ENCODE assay signal across 13 cellular contexts in genomic region chr4:107951551-107951950, GRCh38. TPM values are rescaled to one million over a fixed set of nuclear protein-coding genes. Genes with fewer than 3 reads are reported as not detected.
DNase-seq lines count a peak whose midpoint lies in the region; ATAC-seq, FAIRE-seq and TF ChIP-seq lines count a peak whose summit lies in the region.
"Had no signal": no experiment of that assay in that cellular context is flagged by ENCODE, and none has a peak within 500 bp of the region (broad histone marks: within the 10 kb centered on the region; RNA-seq: fewer than 3 reads in every experiment).

No MANE protein-coding gene starts in this region.

- H3K27me3 ChIP-seq in astrocyte (ENCODE audit: insufficient read depth, low read length): no peaks in the 10 kb centered on the region
- no peaks in the 10 kb centered on the region for H3K27me3 ChIP-seq in smooth muscle cell (ENCODE audit: low read depth)
- H3K27me3 ChIP-seq: stomach had no signal

- no peaks in the 10 kb centered on the region for H3K79me2 ChIP-seq in astrocyte (ENCODE audit: insufficient read depth, low read length)
- H3K79me2 ChIP-seq in smooth muscle cell (ENCODE audit: low read depth): no peaks in the 10 kb centered on the region

- peak; percentile 52 for FAIRE-seq in astrocyte (lab: Jason Lieb, UNC)

- peaks cover 4% of the 10 kb centered on the region for H3K9me3 Mint-ChIP-seq in HFFc6
- peaks cover 7% of the 10 kb centered on the region for H3K9me3 Mint-ChIP-seq in astrocyte (ENCODE audit: unreplicated experiment)

- H3K4me3 Mint-ChIP-seq in HFFc6: peak overlapping the region; percentile 69
- no peak overlapping the region for H3K4me3 Mint-ChIP-seq in astrocyte (ENCODE audit: unreplicated experiment)
- H3K4me3 Mint-ChIP-seq: activated CD8-positive, alpha-beta T cell treated with anti-CD3 and anti-CD28 coated beads, Interleukin-2, amount 10 ng/mL, durations not matched to agents 7 days and 5 days; activated T-helper 17 cell treated with anti-CD3 and anti-CD28 coated beads, Interleukin-2, amount 50 U/mL, for 72 hours had no signal

- H3K27me3 Mint-ChIP-seq in HFFc6 (ENCODE audit: insufficient read depth) (no peaks in the 10 kb centered on the region), astrocyte (ENCODE audit: low read depth, unreplicated experiment) (no peaks in the 10 kb centered on the region)

- H2AFZ ChIP-seq in astrocyte (ENCODE audit: low read depth, low read length) (no peak overlapping the region), smooth muscle cell (ENCODE audit: low read depth) (no peak overlapping the region)

- peaks cover 29% of the 10 kb centered on the region for H3K36me3 Mint-ChIP-seq in HFFc6 (ENCODE audit: low read depth)
- peaks cover 12% of the 10 kb centered on the region for H3K36me3 Mint-ChIP-seq in astrocyte (ENCODE audit: low read depth, unreplicated experiment)

- H3K9ac ChIP-seq in astrocyte (ENCODE audit: low read length) (peak overlapping the region; percentile 17), smooth muscle cell (ENCODE audit: low read depth) (no peak overlapping the region)

- no peaks in the 10 kb centered on the region for H3F3A ChIP-seq in smooth muscle cell (ENCODE audit: low read depth)

- ATAC-seq in HG03442 (IDR thresholded peaks at IDR 0.05; ENCODE audit: unreplicated experiment) (no peak), mucosa of descending colon (no peak)
- ATAC-seq: activated CD8-positive, alpha-beta T cell treated with anti-CD3 and anti-CD28 coated beads, Interleukin-2, amount 10 ng/mL, durations not matched to agents 7 days and 5 days; activated T-helper 17 cell treated with anti-CD3 and anti-CD28 coated beads, Interleukin-2, amount 50 U/mL, for 72 hours had no signal

- peaks cover 44% of the 10 kb centered on the region for H3K4me1 Mint-ChIP-seq in HFFc6 (ENCODE audit: low read depth)
- H3K4me1 Mint-ChIP-seq in astrocyte (ENCODE audit: low read depth, unreplicated experiment): peaks cover 23% of the 10 kb centered on the region
- H3K4me1 Mint-ChIP-seq: activated T-helper 17 cell treated with anti-CD3 and anti-CD28 coated beads, Interleukin-2, amount 50 U/mL, for 72 hours had no signal

- no peak overlapping the region for H3K4me3 ChIP-seq in astrocyte (ENCODE audit: insufficient read depth, low read depth, low read length)
- H3K4me3 ChIP-seq in foreskin fibroblast (ENCODE audit: low read depth in 1 of 2, low read length in 2 of 2): no peak overlapping the region
- H3K4me3 ChIP-seq in smooth muscle cell: no peak overlapping the region
- no peak overlapping the region for H3K4me3 ChIP-seq in mucosa of descending colon
- H3K4me3 ChIP-seq: stomach had no signal

- TF ChIP-seq CTCF in HFFc6 (IDR thresholded peaks at IDR 0.05) (no peak), astrocyte (IDR thresholded peaks at IDR 0.05; ENCODE audit: insufficient read depth, low read depth, low read length) (no peak), foreskin fibroblast (IDR thresholded peaks at IDR 0.05; ENCODE audit: low read depth, low read length) (no peak), smooth muscle cell (IDR thresholded peaks at IDR 0.05; ENCODE audit: borderline replicate concordance, insufficient read depth, poor library complexity, severe bottlenecking) (no peak), mucosa of descending colon (IDR thresholded peaks at IDR 0.05) (no peak)

- H4K20me1 ChIP-seq in astrocyte (ENCODE audit: insufficient read depth, low read length) (no peaks in the 10 kb centered on the region), smooth muscle cell (ENCODE audit: low read depth) (no peaks in the 10 kb centered on the region)

- peak overlapping the region; percentile 86 for H3K27ac Mint-ChIP-seq in HFFc6
- peak overlapping the region; percentile 81 for H3K27ac Mint-ChIP-seq in astrocyte (ENCODE audit: unreplicated experiment)
- H3K27ac Mint-ChIP-seq: activated CD8-positive, alpha-beta T cell treated with anti-CD3 and anti-CD28 coated beads, Interleukin-2, amount 10 ng/mL, durations not matched to agents 7 days and 5 days; activated T-helper 17 cell treated with anti-CD3 and anti-CD28 coated beads, Interleukin-2, amount 50 U/mL, for 72 hours had no signal

- H3K4me2 ChIP-seq in astrocyte (ENCODE audit: low read length) (peak overlapping the region; percentile 25), smooth muscle cell (peak overlapping the region; percentile 66)

- H3K4me1 ChIP-seq in astrocyte (ENCODE audit: insufficient read depth, low read length) (peaks cover 10% of the 10 kb centered on the region), smooth muscle cell (ENCODE audit: low read depth) (peaks cover 3% of the 10 kb centered on the region), mucosa of descending colon (ENCODE audit: low read depth) (no peaks in the 10 kb centered on the region)
- H3K4me1 ChIP-seq: stomach had no signal

- peak overlapping the region; percentile 66 for H3K27ac ChIP-seq in astrocyte (ENCODE audit: low read depth, low read length)
- peak overlapping the region; percentile 65 for H3K27ac ChIP-seq in smooth muscle cell (ENCODE audit: low read depth)
- H3K27ac ChIP-seq: stomach had no signal

- DNase-seq in HFFc6 (peak; percentile 85), astrocyte (ENCODE audit: low read depth) (peak; percentile 87), foreskin fibroblast (peak; percentile 75 to 84), smooth muscle cell (lab: John Stamatoyannopoulos, UW; ENCODE audit: unreplicated experiment) (no peak), mucosa of descending colon (no peak), NCI-H2171 treated with DMSO at 0.1 percent for 48 hours (lab: John Stamatoyannopoulos, UW) (no peak)
- DNase-seq: activated CD8-positive, alpha-beta T cell treated with anti-CD3 and anti-CD28 coated beads, Interleukin-2, amount 10 ng/mL, durations not matched to agents 7 days and 5 days; anterior cingulate cortex; islet precursor cell; NCI-H1436; stomach had no signal

- H3K9me3 ChIP-seq in astrocyte (ENCODE audit: insufficient read depth, low read depth, low read length): no peaks in the 10 kb centered on the region
- no peaks in the 10 kb centered on the region for H3K9me3 ChIP-seq in smooth muscle cell (replicated peaks; ENCODE audit: low read depth)
- peaks cover 1% of the 10 kb centered on the region for H3K9me3 ChIP-seq in mucosa of descending colon

- intact Hi-C loops in mucosa of descending colon (cut with DNase I, micrococcal nuclease): no loop called here

- H3K36me3 ChIP-seq in astrocyte (ENCODE audit: insufficient read depth, low read length) (no peaks in the 10 kb centered on the region), smooth muscle cell (ENCODE audit: low read depth) (no peaks in the 10 kb centered on the region), mucosa of descending colon (ENCODE audit: low read depth) (no peaks in the 10 kb centered on the region)

RNA-seq across cellular contexts. Expression of gene CYP2U1, which starts 20.2 kb away (rescaled TPM):
- 10 to 100 TPM; 17.7 to 25.5 (median 21.7) TPM for total RNA-seq in HFFc6 (2021; fragmentation: NEBNext Ultra II Directional; extraction: Animal tissue kit (Norgen Biotek cat#: 25700))
- 6.3 and 7.6 TPM in 2 replicates for total RNA-seq in astrocyte
- 3.5 and 4.4 TPM in 2 replicates for total RNA-seq in smooth muscle cell
- 1.9 and 2.4 TPM in 2 replicates for polyA plus RNA-seq in smooth muscle cell
- 10 to 100 TPM in 1 of 3 donors, 1 to 10 TPM in 2; 3.4 to 10.5 (median 3.4) TPM for total RNA-seq in mucosa of descending colon

RNA-seq across cellular contexts. Expression of gene HADH, which starts 38.1 kb away (rescaled TPM):
- total RNA-seq in HFFc6 (2021; fragmentation: NEBNext Ultra II Directional; extraction: Animal tissue kit (Norgen Biotek cat#: 25700)): 10 to 100 TPM; 28.9 to 35.5 (median 32.8) TPM
- total RNA-seq in astrocyte: 21.2 and 24.2 TPM in 2 replicates
- total RNA-seq in smooth muscle cell: 16.9 and 18.2 TPM in 2 replicates
- 35.1 and 44.2 TPM in 2 replicates for polyA plus RNA-seq in smooth muscle cell
- total RNA-seq in mucosa of descending colon: 100 to 1,000 TPM in 2 of 3 donors, 10 to 100 TPM in 1; 76.7 to 151 (median 103) TPM

Comparison
In these comparisons a context has a peak if more than half of its experiments do, and no peak if none do; other contexts are left out.
1. DNase-seq: peak in HFFc6 (single experiment), astrocyte (single experiment) and foreskin fibroblast (2 of 2); none in smooth muscle cell (single experiment), mucosa of descending colon (0 of 3) and NCI-H2171 treated with DMSO at 0.1 percent for 48 hours (single experiment).